ENCODE assay signal across 8 cellular contexts in the genomic region with DNA sequence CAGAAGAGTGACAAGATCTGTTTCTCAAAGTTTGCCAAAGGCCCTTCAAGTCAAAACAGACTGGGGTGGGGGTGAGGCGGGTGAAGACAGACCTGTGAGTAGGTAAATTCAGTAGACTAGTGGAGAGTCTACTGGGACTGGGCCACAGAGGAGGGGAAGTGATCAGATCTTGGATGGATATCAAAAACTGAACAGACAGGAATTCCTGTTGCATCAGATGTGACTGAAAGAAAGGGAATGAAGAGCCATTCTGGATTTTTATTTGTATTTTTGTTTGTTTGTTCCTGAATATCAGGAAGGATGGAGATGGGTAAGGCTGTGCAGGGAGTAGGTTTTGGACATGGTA. TPM values are rescaled to one million over a fixed set of nuclear protein-coding genes. Genes with fewer than 3 reads are reported as not detected.
A peak's percentile ranks its signal among the peaks of the same experiment; 100 is the strongest.
DNase-seq lines count a peak whose midpoint lies in the region; ATAC-seq and TF ChIP-seq lines count a peak whose summit lies in the region.
"Not testable (repeated sequence)": the region's sequence is repeated elsewhere in the genome, so short reads cannot be mapped to it uniquely, and the experiment has no call there.

No MANE protein-coding gene starts in this region.

- CTCF ChIA-PET in T-cell (lab: Charles Lee): not testable (repeated sequence)

- TF ChIP-seq EP300 in stomach (IDR thresholded peaks at IDR 0.05): not testable (repeated sequence)

- not testable (repeated sequence) for H3K9ac ChIP-seq in HUES48 (ENCODE audit: low read depth, low read length); endodermal cell (ENCODE audit: extremely low read depth, low read length, poor library complexity, severe bottlenecking)

- peak overlapping the region in 2 of 3 donors; percentile 62 to 80 for H3K27ac Mint-ChIP-seq in CD4-positive, CD25-positive, alpha-beta regulatory T cell
- H3K27ac Mint-ChIP-seq in T-cell (peak overlapping the region in 1 of 2 donors; percentile 48), endodermal cell (peak overlapping the region; percentile 37)
- not testable (repeated sequence) for H3K27ac Mint-ChIP-seq in activated naive CD8-positive, alpha-beta T cell treated with anti-CD3 and anti-CD28 coated beads, Interleukin-2, amount 50 U/mL, for 24 hours
- peak overlapping the region in 1 of 2 donors; percentile 70 for H3K27ac Mint-ChIP-seq in natural killer cell treated with Interleukin-12 subunit alpha and Interleukin-12 subunit beta and Interleukin-15 and Interleukin-18, amount 100 ng/mL, for 72 hours

- not testable (repeated sequence) for TF ChIP-seq CTCF in endodermal cell (conservative IDR thresholded peaks at IDR 0.05); stomach (IDR thresholded peaks at IDR 0.05)

- not testable (repeated sequence) for H3K4me1 ChIP-seq in CD4-positive, CD25-positive, alpha-beta regulatory T cell (ENCODE audit: control insufficient read depth, insufficient read depth, low read length, poor library complexity, severe bottlenecking); HUES48 (ENCODE audit: control insufficient read depth, insufficient read depth, low read length); endodermal cell (ENCODE audit: control insufficient read depth, insufficient read depth, low read length); stomach

- H3K27me3 Mint-ChIP-seq in CD4-positive, CD25-positive, alpha-beta regulatory T cell; T-cell; activated naive CD8-positive, alpha-beta T cell treated with anti-CD3 and anti-CD28 coated beads, Interleukin-2, amount 50 U/mL, for 24 hours; natural killer cell treated with Interleukin-12 subunit alpha and Interleukin-12 subunit beta and Interleukin-15 and Interleukin-18, amount 100 ng/mL, for 72 hours: not testable (repeated sequence)
- H3K27me3 Mint-ChIP-seq in endodermal cell (ENCODE audit: insufficient read depth): peaks cover 13% of the 10 kb centered on the region

- not testable (repeated sequence) for H3K4me3 ChIP-seq in CD4-positive, CD25-positive, alpha-beta regulatory T cell (ENCODE audit: low read depth, low read length)
- H3K4me3 ChIP-seq in HUES48 (ENCODE audit: low read depth, low read length): peak overlapping the region; percentile 56
- peak overlapping the region; percentile 80 for H3K4me3 ChIP-seq in endodermal cell (ENCODE audit: low read length)
- peak overlapping the region; percentile 25 for H3K4me3 ChIP-seq in iPS-11a (ENCODE audit: low read depth, low read length)
- peak overlapping the region in 3 of 4 donors; percentile 26 to 82 (median 76) for H3K4me3 ChIP-seq in stomach

- H3K9me3 ChIP-seq in CD4-positive, CD25-positive, alpha-beta regulatory T cell (ENCODE audit: control insufficient read depth in 2 of 2, low read length in 2 of 2): peaks cover 13 to 25% of the 10 kb centered on the region in 2 experiments
- H3K9me3 ChIP-seq in HUES48 (ENCODE audit: control insufficient read depth, insufficient read depth, low read length); endodermal cell (ENCODE audit: control insufficient read depth, low read length): not testable (repeated sequence)
- peaks cover 0 to 39% (median 19%) of the 10 kb centered on the region in 4 donors for H3K9me3 ChIP-seq in stomach

- peaks cover 45% of the 10 kb centered on the region for H3K36me3 Mint-ChIP-seq in CD4-positive, CD25-positive, alpha-beta regulatory T cell
- H3K36me3 Mint-ChIP-seq in T-cell (peaks cover 56% of the 10 kb centered on the region), endodermal cell (ENCODE audit: low read depth) (peaks cover 40% of the 10 kb centered on the region)
- H3K36me3 Mint-ChIP-seq in activated naive CD8-positive, alpha-beta T cell treated with anti-CD3 and anti-CD28 coated beads, Interleukin-2, amount 50 U/mL, for 24 hours (ENCODE audit: low read depth): peaks cover 48% of the 10 kb centered on the region
- peaks cover 45% of the 10 kb centered on the region for H3K36me3 Mint-ChIP-seq in natural killer cell treated with Interleukin-12 subunit alpha and Interleukin-12 subunit beta and Interleukin-15 and Interleukin-18, amount 100 ng/mL, for 72 hours

- H3K4me1 Mint-ChIP-seq in CD4-positive, CD25-positive, alpha-beta regulatory T cell: peaks cover 5 to 21% (median 13%) of the 10 kb centered on the region in 4 donors
- H3K4me1 Mint-ChIP-seq in T-cell: peaks cover 15 to 22% (median 16%) of the 10 kb centered on the region in 3 donors
- H3K4me1 Mint-ChIP-seq in activated naive CD8-positive, alpha-beta T cell treated with anti-CD3 and anti-CD28 coated beads, Interleukin-2, amount 50 U/mL, for 24 hours: peaks cover 12% of the 10 kb centered on the region
- H3K4me1 Mint-ChIP-seq in endodermal cell: not testable (repeated sequence)
- peaks cover 13 to 15% of the 10 kb centered on the region in 2 donors for H3K4me1 Mint-ChIP-seq in natural killer cell treated with Interleukin-12 subunit alpha and Interleukin-12 subunit beta and Interleukin-15 and Interleukin-18, amount 100 ng/mL, for 72 hours (ENCODE audit: low read depth in 2 of 2)

- intact Hi-C loops in stomach (cut with DNase I; ENCODE audit: low total_unique reads): not testable (repeated sequence)

- H3K27me3 ChIP-seq in CD4-positive, CD25-positive, alpha-beta regulatory T cell (ENCODE audit: control insufficient read depth, insufficient read depth, low read length); HUES48 (ENCODE audit: control insufficient read depth, insufficient read depth, low read length); stomach: not testable (repeated sequence)
- H3K27me3 ChIP-seq in endodermal cell (ENCODE audit: control insufficient read depth, insufficient read depth, low read length, poor library complexity, severe bottlenecking): peaks cover 10% of the 10 kb centered on the region

- no CpG with 5 or more reads among the region's 1 CpG for WGBS in endodermal cell (ENCODE audit: insufficient coverage in 1 of 2, insufficient read length in 1 of 2), 2 experiments
- 0% methylated on average over 1 of the region's 1 CpG; no CpG with 5 or more reads in 4 of the 5 donors for WGBS in stomach, 5 donors

- not testable (repeated sequence) for H3K27ac ChIP-seq in CD4-positive, CD25-positive, alpha-beta regulatory T cell (ENCODE audit: insufficient read depth, low read length, poor library complexity, severe bottlenecking); HUES48 (ENCODE audit: low read depth, low read length); endodermal cell (ENCODE audit: low read depth, low read length); stomach

- peaks cover 8 to 42% (median 19%) of the 10 kb centered on the region in 7 donors for H3K9me3 Mint-ChIP-seq in CD4-positive, CD25-positive, alpha-beta regulatory T cell
- H3K9me3 Mint-ChIP-seq in T-cell: peaks cover 25 to 49% (median 34%) of the 10 kb centered on the region in 3 donors
- peaks cover 43% of the 10 kb centered on the region for H3K9me3 Mint-ChIP-seq in activated naive CD8-positive, alpha-beta T cell treated with anti-CD3 and anti-CD28 coated beads, Interleukin-2, amount 50 U/mL, for 24 hours
- peaks cover 35% of the 10 kb centered on the region for H3K9me3 Mint-ChIP-seq in endodermal cell
- peaks cover 20% of the 10 kb centered on the region for H3K9me3 Mint-ChIP-seq in natural killer cell treated with Interleukin-12 subunit alpha and Interleukin-12 subunit beta and Interleukin-15 and Interleukin-18, amount 100 ng/mL, for 72 hours

- not testable (repeated sequence) for DNase-seq in CD4-positive, CD25-positive, alpha-beta regulatory T cell; T-cell; activated naive CD8-positive, alpha-beta T cell treated with anti-CD3 and anti-CD28 coated beads, Interleukin-2, amount 50 U/mL, for 24 hours; endodermal cell; natural killer cell treated with Interleukin-12 subunit alpha and Interleukin-12 subunit beta and Interleukin-15 and Interleukin-18, amount 100 ng/mL, for 72 hours (ENCODE audit: low spot score); stomach

- POLR2A ChIA-PET in T-cell (lab: Charles Lee): not testable (repeated sequence)

- ATAC-seq in CD4-positive, CD25-positive, alpha-beta regulatory T cell (ENCODE audit: low read depth in 2 of 2); T-cell (replicated peaks in 1 of 4); activated naive CD8-positive, alpha-beta T cell treated with anti-CD3 and anti-CD28 coated beads, Interleukin-2, amount 50 U/mL, for 24 hours; natural killer cell treated with Interleukin-12 subunit alpha and Interleukin-12 subunit beta and Interleukin-15 and Interleukin-18, amount 100 ng/mL, for 72 hours: not testable (repeated sequence)

- peak overlapping the region; percentile 80 to 92 (median 84) for H3K4me3 Mint-ChIP-seq in CD4-positive, CD25-positive, alpha-beta regulatory T cell
- peak overlapping the region; percentile 56 to 77 (median 67) for H3K4me3 Mint-ChIP-seq in T-cell
- H3K4me3 Mint-ChIP-seq in activated naive CD8-positive, alpha-beta T cell treated with anti-CD3 and anti-CD28 coated beads, Interleukin-2, amount 50 U/mL, for 24 hours: peak overlapping the region; percentile 73
- H3K4me3 Mint-ChIP-seq in endodermal cell: peak overlapping the region; percentile 59
- H3K4me3 Mint-ChIP-seq in natural killer cell treated with Interleukin-12 subunit alpha and Interleukin-12 subunit beta and Interleukin-15 and Interleukin-18, amount 100 ng/mL, for 72 hours: peak overlapping the region; percentile 77

- not testable (repeated sequence) for TF ChIP-seq POLR2A in stomach (IDR thresholded peaks at IDR 0.05)

- peaks cover 27% of the 10 kb centered on the region for H3K36me3 ChIP-seq in CD4-positive, CD25-positive, alpha-beta regulatory T cell (ENCODE audit: control insufficient read depth, insufficient read depth, low read length)
- peaks cover 24% of the 10 kb centered on the region for H3K36me3 ChIP-seq in HUES48 (ENCODE audit: control insufficient read depth, insufficient read depth, low read length)
- peaks cover 21% of the 10 kb centered on the region for H3K36me3 ChIP-seq in endodermal cell (ENCODE audit: control insufficient read depth, insufficient read depth, low read length)
- H3K36me3 ChIP-seq in stomach: peaks cover 25 to 36% (median 35%) of the 10 kb centered on the region in 4 donors

RNA-seq across cellular contexts. Expression of a gene that starts 0.7 kb away (rescaled TPM):
- 8.9 TPM for total RNA-seq in CD4-positive, CD25-positive, alpha-beta regulatory T cell
- polyA plus RNA-seq in CD4-positive, CD25-positive, alpha-beta regulatory T cell: 10 to 100 TPM in 1 of 4 donors, 1 to 10 TPM in 3; 5.9 to 11.0 (median 8.3) TPM
- total RNA-seq in T-cell: 10 to 100 TPM in 4 of 5 donors, 1 to 10 TPM in 1; 6.3 to 24.5 (median 21.5) TPM
- total RNA-seq in endodermal cell: 10 to 100 TPM; 16.8 to 17.0 TPM
- 12.3 TPM for polyA plus RNA-seq in endodermal cell (2013, experiment 1 of 2)
- 11.2 TPM for polyA plus RNA-seq in endodermal cell (2013, experiment 2 of 2)
- total RNA-seq in natural killer cell treated with Interleukin-12 subunit alpha and Interleukin-12 subunit beta and Interleukin-15 and Interleukin-18, amount 100 ng/mL, for 72 hours: 1 to 10 TPM; 6.7 to 7.2 TPM
- 10 to 100 TPM in 3 of 5 donors, 1 to 10 TPM in 1, not detected in 1; 1.3 to 23.9 (median 13.0) TPM for total RNA-seq in stomach
- 1 to 10 TPM; 1.4 to 4.6 (median 2.0) TPM for polyA plus RNA-seq in stomach

RNA-seq across cellular contexts. Expression of a gene that starts 10.9 kb away (rescaled TPM):
- 0.74 TPM for total RNA-seq in CD4-positive, CD25-positive, alpha-beta regulatory T cell
- polyA plus RNA-seq in CD4-positive, CD25-positive, alpha-beta regulatory T cell: 1 to 10 TPM in 3 of 4 donors, under 1 TPM in 1; 0.09 to 4.2 (median 3.4) TPM
- total RNA-seq in T-cell (10 to 100 TPM in 1 of 5 donors, 1 to 10 TPM in 4; 2.3 to 12.1 (median 9.4) TPM), endodermal cell (10 to 100 TPM in 1 of 2 donors, 1 to 10 TPM in 1; 9.1 to 11.8 TPM), stomach (10 to 100 TPM in 1 of 5 donors, 1 to 10 TPM in 4; 1.4 to 25.9 (median 3.2) TPM)
- 8.8 TPM for polyA plus RNA-seq in endodermal cell (2013, experiment 1 of 2)
- polyA plus RNA-seq in endodermal cell (2013, experiment 2 of 2): 9.8 TPM
- total RNA-seq in natural killer cell treated with Interleukin-12 subunit alpha and Interleukin-12 subunit beta and Interleukin-15 and Interleukin-18, amount 100 ng/mL, for 72 hours: 1 to 10 TPM; 3.4 to 6.8 TPM
- 1 to 10 TPM in 1 of 3 donors, under 1 TPM in 2; 0.37 to 1.1 (median 0.92) TPM for polyA plus RNA-seq in stomach

RNA-seq across cellular contexts. Expression of a gene that starts 11.5 kb away (rescaled TPM):
- 7.2 TPM for total RNA-seq in CD4-positive, CD25-positive, alpha-beta regulatory T cell
- polyA plus RNA-seq in CD4-positive, CD25-positive, alpha-beta regulatory T cell: 10 to 100 TPM in 3 of 4 donors, 1 to 10 TPM in 1; 7.0 to 11.3 (median 10.6) TPM
- total RNA-seq in T-cell (10 to 100 TPM; 10.3 to 25.6 (median 18.7) TPM), endodermal cell (10 to 100 TPM in 1 of 2 donors, 1 to 10 TPM in 1; 7.9 to 12.4 TPM), stomach (1 to 10 TPM in 4 of 5 donors, under 1 TPM in 1; 0.45 to 9.9 (median 1.4) TPM)
- polyA plus RNA-seq in endodermal cell (2013, experiment 1 of 2): 8.3 TPM
- 7.8 TPM for polyA plus RNA-seq in endodermal cell (2013, experiment 2 of 2)
- 1 to 10 TPM; 4.8 to 5.6 TPM for total RNA-seq in natural killer cell treated with Interleukin-12 subunit alpha and Interleukin-12 subunit beta and Interleukin-15 and Interleukin-18, amount 100 ng/mL, for 72 hours
- 1 to 10 TPM; 1.3 to 4.6 (median 2.4) TPM for polyA plus RNA-seq in stomach

RNA-seq across cellular contexts. Expression of a gene that starts 31.3 kb away (rescaled TPM):
- 0.15 TPM for total RNA-seq in CD4-positive, CD25-positive, alpha-beta regulatory T cell
- polyA plus RNA-seq in CD4-positive, CD25-positive, alpha-beta regulatory T cell: under 1 TPM in 1 of 4 donors, not detected in 3; 0.10 TPM
- total RNA-seq in T-cell: under 1 TPM in 3 of 5 donors, not detected in 2; 0.41 to 0.61 (median 0.53) TPM
- 1 to 10 TPM in 1 of 2 donors, under 1 TPM in 1; 0.68 to 1.2 TPM for total RNA-seq in endodermal cell
- 0.61 TPM for polyA plus RNA-seq in endodermal cell (2013, experiment 1 of 2)
- polyA plus RNA-seq in endodermal cell (2013, experiment 2 of 2): 1.6 TPM
- total RNA-seq in natural killer cell treated with Interleukin-12 subunit alpha and Interleukin-12 subunit beta and Interleukin-15 and Interleukin-18, amount 100 ng/mL, for 72 hours: under 1 TPM in 1 of 2 donors, not detected in 1; 0.21 TPM
- 1 to 10 TPM in 2 of 5 donors, not detected in 3; 1.5 to 9.0 TPM for total RNA-seq in stomach
- polyA plus RNA-seq in stomach: under 1 TPM in 1 of 3 donors, not detected in 2; 0.33 TPM

RNA-seq across cellular contexts. Expression of a gene that starts 38.9 kb away (rescaled TPM):
- 5.2 TPM for total RNA-seq in CD4-positive, CD25-positive, alpha-beta regulatory T cell
- polyA plus RNA-seq in CD4-positive, CD25-positive, alpha-beta regulatory T cell: 1 to 10 TPM; 4.3 to 9.2 (median 7.7) TPM
- 10 to 100 TPM in 4 of 5 donors, 1 to 10 TPM in 1; 9.0 to 17.4 (median 16.0) TPM for total RNA-seq in T-cell
- total RNA-seq in endodermal cell: 10 to 100 TPM in 1 of 2 donors, 1 to 10 TPM in 1; 9.5 to 14.0 TPM
- 9.0 TPM for polyA plus RNA-seq in endodermal cell (2013, experiment 1 of 2)
- polyA plus RNA-seq in endodermal cell (2013, experiment 2 of 2): 7.9 TPM
- total RNA-seq in natural killer cell treated with Interleukin-12 subunit alpha and Interleukin-12 subunit beta and Interleukin-15 and Interleukin-18, amount 100 ng/mL, for 72 hours: 1 to 10 TPM; 4.8 to 7.3 TPM
- 10 to 100 TPM in 1 of 5 donors, 1 to 10 TPM in 4; 2.3 to 15.2 (median 6.7) TPM for total RNA-seq in stomach
- polyA plus RNA-seq in stomach: 1 to 10 TPM; 1.2 to 2.3 (median 2.0) TPM
